In the genomic region with DNA sequence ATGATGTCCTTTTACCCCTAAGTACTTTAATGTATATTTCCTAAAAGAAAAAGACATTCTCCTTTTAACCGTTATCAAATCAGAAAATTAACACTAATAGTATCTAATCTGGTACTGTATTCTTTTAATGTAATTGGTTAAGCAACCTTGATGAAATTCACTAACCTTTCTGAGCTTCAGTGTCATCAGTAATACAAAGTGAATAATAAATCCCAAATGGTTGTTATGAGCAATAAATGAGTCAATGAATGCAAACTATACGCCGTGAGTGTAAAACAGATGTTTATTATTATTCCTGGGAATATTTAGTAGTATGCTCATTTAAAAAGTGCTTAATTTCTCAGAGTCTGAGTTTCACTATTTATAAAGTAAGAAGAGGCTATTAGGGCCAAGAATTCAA, we compare ENCODE assay signal across 18 cellular contexts. TPM values are rescaled to one million over a fixed set of nuclear protein-coding genes. Genes with fewer than 3 reads are reported as not detected.
"Had no signal": no experiment of that assay in that cellular context is flagged by ENCODE, and none has a peak within 500 bp of the region (broad histone marks: within the 10 kb centered on the region; RNA-seq: fewer than 3 reads in every experiment).

No MANE protein-coding gene starts in this region.

- H3K27ac Mint-ChIP-seq: activated CD4-positive, alpha-beta memory T cell treated with anti-CD3 and anti-CD28 coated beads for 36 hours; activated naive CD8-positive, alpha-beta T cell treated with anti-CD3 and anti-CD28 coated beads, Interleukin-2, amount 10 ng/mL, durations not matched to agents 7 days and 5 days had no signal

- H3K4me1 Mint-ChIP-seq: nephron progenitor cell had no signal

- H3K4me3 ChIP-seq: body of pancreas, gastrocnemius medialis, sigmoid colon, spleen, thyroid gland had no signal

- H3K27ac ChIP-seq: body of pancreas, sigmoid colon, spleen, thyroid gland had no signal

- H3K4me3 Mint-ChIP-seq: activated CD4-positive, alpha-beta memory T cell treated with anti-CD3 and anti-CD28 coated beads for 36 hours; activated naive CD8-positive, alpha-beta T cell treated with anti-CD3 and anti-CD28 coated beads, Interleukin-2, amount 10 ng/mL, durations not matched to agents 7 days and 5 days; nephron progenitor cell had no signal

- H3K4me1 ChIP-seq: body of pancreas, gastrocnemius medialis, sigmoid colon, spleen, thyroid gland had no signal

- H3K9me3 Mint-ChIP-seq: activated CD4-positive, alpha-beta memory T cell treated with anti-CD3 and anti-CD28 coated beads for 36 hours; activated naive CD8-positive, alpha-beta T cell treated with anti-CD3 and anti-CD28 coated beads, Interleukin-2, amount 10 ng/mL, durations not matched to agents 7 days and 5 days; nephron progenitor cell had no signal

- DNase-seq: activated CD4-positive, alpha-beta memory T cell treated with anti-CD3 and anti-CD28 coated beads for 36 hours; activated CD4-positive, alpha-beta T cell treated with anti-CD3 and anti-CD28 coated beads for 4 hours; activated naive CD8-positive, alpha-beta T cell treated with anti-CD3 and anti-CD28 coated beads, Interleukin-2, amount 10 ng/mL, durations not matched to agents 7 days and 5 days; activated T-cell treated with anti-CD3 and anti-CD28 coated beads for 4 hours; body of pancreas; dermis blood vessel endothelial cell; effector memory CD4-positive, alpha-beta T cell; gastrocnemius medialis; head of caudate nucleus; kidney; nephron progenitor cell; nucleus accumbens; posterior cingulate gyrus; sigmoid colon; spleen; stimulated activated naive CD4-positive, alpha-beta T cell; thyroid gland had no signal

- H3K27me3 ChIP-seq: body of pancreas, gastrocnemius medialis, sigmoid colon, spleen, thyroid gland had no signal

- H3K27me3 Mint-ChIP-seq: activated CD4-positive, alpha-beta memory T cell treated with anti-CD3 and anti-CD28 coated beads for 36 hours; activated naive CD8-positive, alpha-beta T cell treated with anti-CD3 and anti-CD28 coated beads, Interleukin-2, amount 10 ng/mL, durations not matched to agents 7 days and 5 days had no signal

- H3K9me3 ChIP-seq: body of pancreas, gastrocnemius medialis, sigmoid colon, spleen, thyroid gland had no signal

RNA-seq across cellular contexts. Expression of gene MISFA, which starts 32.5 kb away (rescaled TPM):
- total RNA-seq: body of pancreas, renal cortical epithelial cell had no signal
